In the genomic region with DNA sequence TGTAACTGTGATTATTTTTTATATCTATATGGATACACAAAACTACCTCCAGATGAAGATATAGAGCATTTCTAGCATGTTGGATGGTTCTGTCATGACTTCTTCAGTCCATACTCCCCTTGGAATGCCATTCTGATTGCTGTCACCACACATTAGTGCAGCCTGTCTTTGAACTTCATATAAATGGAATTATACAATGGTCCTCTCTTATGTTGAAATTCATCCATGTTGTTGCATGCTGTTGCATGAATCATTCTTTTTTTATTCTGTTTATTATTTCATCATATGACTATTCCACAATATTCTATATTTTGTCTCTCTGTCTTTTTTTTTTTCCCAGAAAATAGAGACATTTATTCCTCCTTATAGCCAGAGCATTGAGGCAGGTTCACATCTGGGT, we compare ENCODE assay signal across 29 cellular contexts.
"Had no signal": no experiment of that assay in that cellular context is flagged by ENCODE, and none has a peak within 500 bp of the region (broad histone marks: within the 10 kb centered on the region; RNA-seq: fewer than 3 reads in every experiment).

No MANE protein-coding gene starts in this region.

- H3K36me3 ChIP-seq: adrenal gland, colonic mucosa, heart right ventricle, neutrophil, pancreas, suprapubic skin, tibial nerve, uterus, WERI-Rb-1 had no signal

- H3K4me3 ChIP-seq: adrenal gland, colonic mucosa, dorsolateral prefrontal cortex, heart right ventricle, pancreas, skin epidermis, suprapubic skin, tibial nerve, uterus had no signal

- FAIRE-seq: astrocyte, endothelial cell of umbilical vein, pancreas, TTC549 had no signal

- DNase-seq: activated CD4-positive, alpha-beta T cell treated with anti-CD3 and anti-CD28 coated beads, Interleukin-2, amount 50 U/mL, for 1 hour; activated CD4-positive, CD25-positive, alpha-beta regulatory T cell treated with anti-CD3 and anti-CD28 coated beads, Interleukin-2, amount 50 U/mL, for 72 hours; activated CD8-positive, alpha-beta memory T cell treated with anti-CD3 and anti-CD28 coated beads, Interleukin-2, amount 50 U/mL, for 4 hours; activated CD8-positive, alpha-beta T cell treated with anti-CD3 and anti-CD28 coated beads, Interleukin-2, amount 10 ng/mL, durations not matched to agents 7 days and 5 days; activated T-cell treated with anti-CD3 and anti-CD28 coated beads, Interleukin-2, amount 50 U/mL, for 24 hours; adrenal gland; colonic mucosa; dorsolateral prefrontal cortex; effector memory CD8-positive, alpha-beta T cell; heart right ventricle; islet precursor cell; left cardiac atrium; pancreas; right cardiac atrium; stimulated activated CD4-positive, alpha-beta T cell treated with anti-CD3 and anti-CD28 coated beads, Interleukin-2, amount 100 ng/mL, for 24 hours; stimulated activated naive CD8-positive, alpha-beta T cell treated with anti-CD3 and anti-CD28 coated beads, Interleukin-15, amount 100 ng/mL, for 72 hours; T-helper 1 cell; uterus; WERI-Rb-1 had no signal

- H3K27me3 ChIP-seq: adrenal gland, colonic mucosa, dorsolateral prefrontal cortex, heart right ventricle, neutrophil, pancreas, suprapubic skin, tibial nerve, uterus had no signal

- H3K9me3 ChIP-seq: adrenal gland, colonic mucosa, heart right ventricle, neutrophil, pancreas, suprapubic skin, tibial nerve, uterus had no signal

- ATAC-seq: activated CD8-positive, alpha-beta T cell treated with anti-CD3 and anti-CD28 coated beads, Interleukin-2, amount 10 ng/mL, durations not matched to agents 7 days and 5 days; activated naive CD4-positive, alpha-beta T cell treated with anti-CD3 and anti-CD28 coated beads, Interleukin-2, amount 50 U/mL, for 72 hours; activated T-helper 17 cell treated with anti-CD3 and anti-CD28 coated beads, Interleukin-2, amount 50 U/mL, for 72 hours; effector memory CD8-positive, alpha-beta T cell; heart right ventricle; left cardiac atrium; pancreas; right cardiac atrium; stimulated activated effector memory CD8-positive, alpha-beta T cell treated with anti-CD3 and anti-CD28 coated beads, Interleukin-12 subunit alpha, Interleukin-12 subunit beta, amount 100 ng/mL, for 72 hours; stimulated activated naive CD8-positive, alpha-beta T cell treated with anti-CD3 and anti-CD28 coated beads, Interleukin-15, amount 100 ng/mL, for 72 hours had no signal

- H3K4me1 ChIP-seq: adrenal gland, colonic mucosa, pancreas, tibial nerve, uterus had no signal

- H3K27ac ChIP-seq: adrenal gland, colonic mucosa, dorsolateral prefrontal cortex, heart right ventricle, neutrophil, pancreas, skin epidermis, suprapubic skin, tibial nerve, uterus, WERI-Rb-1 had no signal
